18 cellular contexts compared by ENCODE assay signal in the genomic region with DNA sequence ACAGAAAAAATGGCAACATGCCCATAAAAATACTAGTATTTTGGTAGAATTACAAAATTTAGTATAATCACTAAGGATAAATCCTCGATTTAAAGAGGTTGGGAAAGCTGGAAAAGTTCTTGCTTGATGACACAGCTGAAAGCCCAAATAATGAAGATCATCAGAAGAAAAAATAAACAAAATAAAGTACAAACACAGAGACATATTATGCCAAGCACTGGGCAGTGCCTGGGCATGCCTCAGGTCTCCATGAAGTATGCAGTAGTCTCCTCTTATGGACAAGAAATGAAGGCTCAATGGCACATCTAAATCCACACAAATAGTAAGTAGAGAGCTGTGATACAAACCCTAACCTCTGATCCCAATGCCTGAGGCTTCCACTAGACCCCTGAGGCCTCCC. TPM values are rescaled to one million over a fixed set of nuclear protein-coding genes. Genes with fewer than 3 reads are reported as not detected.
DNase-seq lines count a peak whose midpoint lies in the region; ATAC-seq and TF ChIP-seq lines count a peak whose summit lies in the region.
"Had no signal": no experiment of that assay in that cellular context is flagged by ENCODE, and none has a peak within 500 bp of the region (broad histone marks: within the 10 kb centered on the region; RNA-seq: fewer than 3 reads in every experiment).

No MANE protein-coding gene starts in this region.

- TF ChIP-seq CTCF in activated CD8-positive, alpha-beta T cell treated with anti-CD3 and anti-CD28 coated beads for 36 hours (IDR thresholded peaks at IDR 0.05), result no peak
- no peak for TF ChIP-seq CTCF in prostate gland (IDR thresholded peaks at IDR 0.05)
- TF ChIP-seq CTCF in adrenal gland (IDR thresholded peaks at IDR 0.05), result no peak
- no peak for TF ChIP-seq CTCF in OCI-LY7 (conservative IDR thresholded peaks at IDR 0.05; ENCODE audit: low read length)

- no peaks in the 10 kb centered on the region for H3K9me3 Mint-ChIP-seq in activated CD8-positive, alpha-beta T cell treated with anti-CD3 and anti-CD28 coated beads, Interleukin-2, amount 10 ng/mL, durations not matched to agents 7 days and 5 days (ENCODE audit: insufficient read depth)
- H3K9me3 Mint-ChIP-seq in activated CD8-positive, alpha-beta T cell treated with anti-CD3 and anti-CD28 coated beads for 36 hours, result no peaks in the 10 kb centered on the region
- H3K9me3 Mint-ChIP-seq in activated T-helper 2 cell treated with anti-CD3 and anti-CD28 coated beads, Interferon-gamma antibody, Interleukin-2, Interleukin-4, amounts not matched to agents 10 μg/mL and 5 μg/mL and 100 μg/mL, durations not matched to agents 14 hours and 24 hours and 36 hours, result no peaks in the 10 kb centered on the region

- no peak overlapping the region for H2AFZ ChIP-seq in OCI-LY7 (ENCODE audit: low read length)

- TF ChIP-seq POLR2A in prostate gland (IDR thresholded peaks at IDR 0.05) (no peak), adrenal gland (IDR thresholded peaks at IDR 0.05) (no peak)

- H3K27me3 Mint-ChIP-seq in activated CD8-positive, alpha-beta T cell treated with anti-CD3 and anti-CD28 coated beads, Interleukin-2, amount 10 ng/mL, durations not matched to agents 7 days and 5 days (ENCODE audit: low read depth), result no peaks in the 10 kb centered on the region
- no peaks in the 10 kb centered on the region for H3K27me3 Mint-ChIP-seq in activated CD8-positive, alpha-beta T cell treated with anti-CD3 and anti-CD28 coated beads for 36 hours
- no peaks in the 10 kb centered on the region for H3K27me3 Mint-ChIP-seq in T-helper 17 cell
- no peaks in the 10 kb centered on the region for H3K27me3 Mint-ChIP-seq in activated T-helper 2 cell treated with anti-CD3 and anti-CD28 coated beads, Interferon-gamma antibody, Interleukin-2, Interleukin-4, amounts not matched to agents 10 μg/mL and 5 μg/mL and 100 μg/mL, durations not matched to agents 14 hours and 24 hours and 36 hours (ENCODE audit: low read depth)

- no peaks in the 10 kb centered on the region for H3K4me1 ChIP-seq in prostate gland (replicated peaks)
- H3K4me1 ChIP-seq in adrenal gland (replicated peaks in 1 of 2), result no peaks in the 10 kb centered on the region
- no peaks in the 10 kb centered on the region for H3K4me1 ChIP-seq in OCI-LY7 (ENCODE audit: insufficient read depth, low read length, poor library complexity, severe bottlenecking)
- H3K4me1 ChIP-seq: Caco-2 had no signal

- no peaks in the 10 kb centered on the region for H3K79me2 ChIP-seq in OCI-LY7 (ENCODE audit: insufficient read depth, low read depth, low read length)

- BruUV-seq in OCI-LY7 (replicated peaks; lab: Mats Ljungman, UMichigan), result no TSS peak

- POLR2A ChIA-PET in activated CD8-positive, alpha-beta T cell treated with anti-CD3 and anti-CD28 coated beads, Interleukin-2, amount 10 ng/mL, durations not matched to agents 7 days and 5 days (lab: Charles Lee), result interaction anchor here (1.5 kb wide), 1 partner anchor 58 kb away, joined by 5 read pairs; a partner anchor contains a TSS
- POLR2A ChIA-PET in activated CD8-positive, alpha-beta T cell treated with anti-CD3 and anti-CD28 coated beads for 36 hours (lab: Charles Lee), result no interaction called here
- POLR2A ChIA-PET in OCI-LY7 (lab: Charles Lee), result interaction anchor here (0.6 to 0.7 kb wide), 2 partner anchors 25 to 57 kb away, joined by 3 read pairs; a partner anchor contains a TSS

- no peak overlapping the region for H3K4me3 Mint-ChIP-seq in activated CD8-positive, alpha-beta T cell treated with anti-CD3 and anti-CD28 coated beads, Interleukin-2, amount 10 ng/mL, durations not matched to agents 7 days and 5 days
- no peak overlapping the region for H3K4me3 Mint-ChIP-seq in activated CD8-positive, alpha-beta T cell treated with anti-CD3 and anti-CD28 coated beads for 36 hours
- no peak overlapping the region for H3K4me3 Mint-ChIP-seq in T-helper 17 cell
- no peak overlapping the region for H3K4me3 Mint-ChIP-seq in activated T-helper 2 cell treated with anti-CD3 and anti-CD28 coated beads, Interferon-gamma antibody, Interleukin-2, Interleukin-4, amounts not matched to agents 10 μg/mL and 5 μg/mL and 100 μg/mL, durations not matched to agents 14 hours and 24 hours and 36 hours (ENCODE audit: low read depth)

- H3K36me3 ChIP-seq in prostate gland (no peaks in the 10 kb centered on the region), adrenal gland (replicated peaks in 1 of 2) (peaks cover 0 to 10% of the 10 kb centered on the region in 2 donors), OCI-LY7 (ENCODE audit: insufficient read depth, low read length) (peaks cover 7% of the 10 kb centered on the region; the same call in 1 of the 2 replicates)

- H4K20me1 ChIP-seq in OCI-LY7 (ENCODE audit: insufficient read depth, low read length), result peaks cover under 1% of the 10 kb centered on the region; the same call in 1 of the 2 replicates

- no peak for ATAC-seq in activated CD8-positive, alpha-beta T cell treated with anti-CD3 and anti-CD28 coated beads, Interleukin-2, amount 10 ng/mL, durations not matched to agents 7 days and 5 days
- ATAC-seq in activated CD8-positive, alpha-beta T cell treated with anti-CD3 and anti-CD28 coated beads for 36 hours, result no peak
- no peak for ATAC-seq in T-helper 17 cell
- ATAC-seq: GM12878 had no signal

- CTCF ChIA-PET in activated CD8-positive, alpha-beta T cell treated with anti-CD3 and anti-CD28 coated beads, Interleukin-2, amount 10 ng/mL, durations not matched to agents 7 days and 5 days (lab: Charles Lee), result interaction anchor here (1.7 kb wide), 1 partner anchor 8 kb away, joined by 7 read pairs; no protein-coding TSS in a partner anchor
- CTCF ChIA-PET in activated CD8-positive, alpha-beta T cell treated with anti-CD3 and anti-CD28 coated beads for 36 hours (lab: Charles Lee), result no interaction called here
- CTCF ChIA-PET in OCI-LY7 (lab: Charles Lee; ENCODE audit: unreplicated experiment), result no interaction called here

- no peaks in the 10 kb centered on the region for H3K27me3 ChIP-seq in prostate gland (replicated peaks; ENCODE audit: insufficient read depth)
- no peaks in the 10 kb centered on the region for H3K27me3 ChIP-seq in adrenal gland

- H3K27ac ChIP-seq in epithelial cell of prostate (peak overlapping the region; percentile 77), prostate gland (no peak overlapping the region), adrenal gland (no peak overlapping the region), OCI-LY7 (ENCODE audit: low read depth, low read length, poor library complexity, severe bottlenecking) (no peak overlapping the region)

- H3K4me1 Mint-ChIP-seq in activated CD8-positive, alpha-beta T cell treated with anti-CD3 and anti-CD28 coated beads, Interleukin-2, amount 10 ng/mL, durations not matched to agents 7 days and 5 days (ENCODE audit: low read depth), result peaks cover 3% of the 10 kb centered on the region
- peaks cover 19% of the 10 kb centered on the region for H3K4me1 Mint-ChIP-seq in activated CD8-positive, alpha-beta T cell treated with anti-CD3 and anti-CD28 coated beads for 36 hours (ENCODE audit: low read depth)
- peaks cover 17% of the 10 kb centered on the region for H3K4me1 Mint-ChIP-seq in T-helper 17 cell
- H3K4me1 Mint-ChIP-seq in activated T-helper 2 cell treated with anti-CD3 and anti-CD28 coated beads, Interferon-gamma antibody, Interleukin-2, Interleukin-4, amounts not matched to agents 10 μg/mL and 5 μg/mL and 100 μg/mL, durations not matched to agents 14 hours and 24 hours and 36 hours (ENCODE audit: low read depth), result peaks cover 21% of the 10 kb centered on the region

- H3K9me3 ChIP-seq in T-helper 17 cell (ENCODE audit: control insufficient read depth, low read length, poor library complexity, severe bottlenecking) (no peaks in the 10 kb centered on the region), prostate gland (no peaks in the 10 kb centered on the region), adrenal gland (replicated peaks in 1 of 3) (no peaks in the 10 kb centered on the region), OCI-LY7 (ENCODE audit: low read length) (no peaks in the 10 kb centered on the region)
- H3K9me3 ChIP-seq: Caco-2 had no signal

- H3K4me2 ChIP-seq in OCI-LY7 (ENCODE audit: low read length), result no peak overlapping the region

- H3K4me3 ChIP-seq in prostate gland (no peak overlapping the region), adrenal gland (no peak overlapping the region), OCI-LY7 (ENCODE audit: low read depth, low read length, poor library complexity, severe bottlenecking) (no peak overlapping the region)
- H3K4me3 ChIP-seq: GM12878 had no signal

- no peak for DNase-seq in activated CD8-positive, alpha-beta T cell treated with anti-CD3 and anti-CD28 coated beads, Interleukin-2, amount 10 ng/mL, durations not matched to agents 7 days and 5 days
- no peak for DNase-seq in activated CD8-positive, alpha-beta T cell treated with anti-CD3 and anti-CD28 coated beads for 36 hours
- DNase-seq in T-helper 17 cell, result no peak
- peak; percentile 10 for DNase-seq in epithelial cell of prostate (ENCODE audit: low read depth, low spot score)
- peak; percentile 26 for DNase-seq in prostate gland (ENCODE audit: low spot score)
- DNase-seq in adrenal gland, result no peak
- no peak for DNase-seq in OCI-LY7 (ENCODE audit: low spot score)
- DNase-seq in activated T-helper 2 cell treated with anti-CD3 and anti-CD28 coated beads, Interferon-gamma antibody, Interleukin-2, Interleukin-4, amounts not matched to agents 10 μg/mL and 5 μg/mL and 100 μg/mL, durations not matched to agents 14 hours and 24 hours and 36 hours (ENCODE audit: low spot score), result no peak
- DNase-seq: C1 segment of cervical spinal cord, Caco-2, HCEC 1CT, NCI-H146, NCI-H2081 treated with DMSO at 0.1 percent for 48 hours, NCI-H526 had no signal

- intact Hi-C loops in activated CD8-positive, alpha-beta T cell treated with anti-CD3 and anti-CD28 coated beads for 36 hours (cut with micrococcal nuclease), result no loop called here
- intact Hi-C loops in prostate gland (cut with DNase I), result no loop called here
- intact Hi-C loops in adrenal gland (cut with DNase I), result no loop called here
- intact Hi-C loops in OCI-LY7 (cut with micrococcal nuclease; ENCODE audit: unreplicated experiment), result no loop called here
- intact Hi-C loops in activated T-helper 2 cell treated with anti-CD3 and anti-CD28 coated beads, Interferon-gamma antibody, Interleukin-2, Interleukin-4, amounts not matched to agents 10 μg/mL and 5 μg/mL and 100 μg/mL, durations not matched to agents 14 hours and 24 hours and 36 hours (cut with micrococcal nuclease), result no loop called here

- no peaks in the 10 kb centered on the region for H3K9me2 ChIP-seq in OCI-LY7 (ENCODE audit: insufficient read depth, low read length)

- peaks cover 8% of the 10 kb centered on the region for H3K36me3 Mint-ChIP-seq in activated CD8-positive, alpha-beta T cell treated with anti-CD3 and anti-CD28 coated beads, Interleukin-2, amount 10 ng/mL, durations not matched to agents 7 days and 5 days (ENCODE audit: low read depth)
- no peaks in the 10 kb centered on the region for H3K36me3 Mint-ChIP-seq in activated CD8-positive, alpha-beta T cell treated with anti-CD3 and anti-CD28 coated beads for 36 hours (ENCODE audit: low read depth)
- H3K36me3 Mint-ChIP-seq in T-helper 17 cell (ENCODE audit: low read depth), result peaks cover 2% of the 10 kb centered on the region
- peaks cover 10% of the 10 kb centered on the region for H3K36me3 Mint-ChIP-seq in activated T-helper 2 cell treated with anti-CD3 and anti-CD28 coated beads, Interferon-gamma antibody, Interleukin-2, Interleukin-4, amounts not matched to agents 10 μg/mL and 5 μg/mL and 100 μg/mL, durations not matched to agents 14 hours and 24 hours and 36 hours (ENCODE audit: low read depth)

- WGBS in prostate gland, result 35% methylated on average over 1 of the region's 1 CpG
- WGBS in adrenal gland, 4 donors, result 74 to 85% (median 78%) methylated on average over 1 of the region's 1 CpG

- H3K27ac Mint-ChIP-seq in activated CD8-positive, alpha-beta T cell treated with anti-CD3 and anti-CD28 coated beads, Interleukin-2, amount 10 ng/mL, durations not matched to agents 7 days and 5 days, result peak overlapping the region; percentile 26
- H3K27ac Mint-ChIP-seq in activated CD8-positive, alpha-beta T cell treated with anti-CD3 and anti-CD28 coated beads for 36 hours, result no peak overlapping the region
- H3K27ac Mint-ChIP-seq in T-helper 17 cell, result peak overlapping the region; percentile 16
- no peak overlapping the region for H3K27ac Mint-ChIP-seq in activated T-helper 2 cell treated with anti-CD3 and anti-CD28 coated beads, Interferon-gamma antibody, Interleukin-2, Interleukin-4, amounts not matched to agents 10 μg/mL and 5 μg/mL and 100 μg/mL, durations not matched to agents 14 hours and 24 hours and 36 hours

RNA-seq across cellular contexts. Expression of a gene that starts 57.7 kb away (rescaled TPM):
- not detected for total RNA-seq in activated CD8-positive, alpha-beta T cell treated with anti-CD3 and anti-CD28 coated beads, Interleukin-2, amount 10 ng/mL, durations not matched to agents 7 days and 5 days
- total RNA-seq in activated CD8-positive, alpha-beta T cell treated with anti-CD3 and anti-CD28 coated beads for 36 hours, result not detected
- not detected for total RNA-seq in T-helper 17 cell
- total RNA-seq in prostate gland, result not detected
- not detected for total RNA-seq in adrenal gland
- polyA plus RNA-seq in adrenal gland, result not detected
- not detected in 2 replicates for total RNA-seq in OCI-LY7 (2014; rRNA removed; shearing (Covaris generic))
- not detected in 2 replicates for total RNA-seq in OCI-LY7 (2022)
- not detected in 2 replicates for total RNA-seq in activated T-helper 2 cell treated with anti-CD3 and anti-CD28 coated beads, Interferon-gamma antibody, Interleukin-2, Interleukin-4, amounts not matched to agents 10 μg/mL and 5 μg/mL and 100 μg/mL, durations not matched to agents 14 hours and 24 hours and 36 hours
- total RNA-seq: A172, Caco-2, G401, GM12878, HT1080 had no signal

Comparison
In these comparisons a context has a peak if more than half of its experiments do, and no peak if none do; other contexts are left out.
1. H3K27ac Mint-ChIP-seq: peak in activated CD8-positive, alpha-beta T cell treated with anti-CD3 and anti-CD28 coated beads, Interleukin-2, amount 10 ng/mL, durations not matched to agents 7 days and 5 days (single experiment) and T-helper 17 cell (single experiment); none in activated CD8-positive, alpha-beta T cell treated with anti-CD3 and anti-CD28 coated beads for 36 hours (single experiment) and activated T-helper 2 cell treated with anti-CD3 and anti-CD28 coated beads, Interferon-gamma antibody, Interleukin-2, Interleukin-4, amounts not matched to agents 10 μg/mL and 5 μg/mL and 100 μg/mL, durations not matched to agents 14 hours and 24 hours and 36 hours (single experiment).
2. DNase-seq: peak in epithelial cell of prostate (single experiment) and prostate gland (single experiment); none in activated CD8-positive, alpha-beta T cell treated with anti-CD3 and anti-CD28 coated beads, Interleukin-2, amount 10 ng/mL, durations not matched to agents 7 days and 5 days (single experiment), activated CD8-positive, alpha-beta T cell treated with anti-CD3 and anti-CD28 coated beads for 36 hours (single experiment), T-helper 17 cell (0 of 3), adrenal gland (0 of 7), OCI-LY7 (single experiment) and activated T-helper 2 cell treated with anti-CD3 and anti-CD28 coated beads, Interferon-gamma antibody, Interleukin-2, Interleukin-4, amounts not matched to agents 10 μg/mL and 5 μg/mL and 100 μg/mL, durations not matched to agents 14 hours and 24 hours and 36 hours (single experiment).